8 cellular contexts compared by ENCODE assay signal in the genomic region with DNA sequence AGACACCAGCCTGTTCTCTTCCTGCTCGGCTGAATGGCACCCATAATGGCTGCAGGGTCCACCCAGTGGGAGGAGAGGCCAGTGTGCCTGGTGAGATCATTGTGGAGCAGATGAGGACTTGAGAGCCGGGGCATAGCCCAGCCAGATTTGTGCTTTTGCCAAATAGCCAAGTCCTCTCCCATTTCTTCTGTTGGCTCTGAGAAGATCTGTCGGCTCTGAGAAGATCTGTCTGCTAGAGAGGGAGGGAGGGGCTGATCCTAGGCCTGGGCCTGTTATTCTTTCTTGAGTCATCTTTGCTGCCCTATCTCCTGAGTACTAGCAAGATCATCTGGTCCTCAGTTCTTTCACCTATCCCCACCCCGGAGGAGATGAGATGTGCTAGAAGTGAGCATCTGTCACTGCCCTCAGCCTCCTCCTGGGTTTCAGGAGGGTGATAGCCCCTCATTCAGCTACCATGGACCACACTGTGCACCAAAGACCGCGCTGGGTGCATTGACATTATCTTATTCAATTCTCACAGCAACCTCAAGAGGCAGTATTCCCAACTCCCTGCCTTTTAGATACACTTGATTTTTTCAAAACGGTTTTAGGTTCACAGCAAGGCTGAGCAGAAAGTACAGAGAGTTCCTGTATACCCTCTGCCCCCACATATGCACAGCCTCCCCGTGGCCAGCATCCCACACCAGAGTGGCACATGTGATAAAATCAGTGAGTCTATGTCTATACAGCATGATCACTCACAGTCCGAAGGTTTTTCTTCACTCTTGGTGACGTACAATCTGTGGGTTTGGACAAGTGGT.
DNase-seq lines count a peak whose midpoint lies in the region; ATAC-seq and TF ChIP-seq lines count a peak whose summit lies in the region.

No MANE protein-coding gene starts in this region.

- H3K9me3 ChIP-seq in CD8-positive, alpha-beta T cell (ENCODE audit: low read length): no peaks in the 10 kb centered on the region
- H3K9me3 ChIP-seq in Karpas-422 (ENCODE audit: low read length) (no peaks in the 10 kb centered on the region), lower lobe of right lung (no peaks in the 10 kb centered on the region)

- peaks cover 4% of the 10 kb centered on the region for H3K4me1 Mint-ChIP-seq in CD8-positive, alpha-beta T cell (ENCODE audit: low read depth)

- in situ Hi-C loops in brain microvascular endothelial cell (cut with HindIII; ENCODE audit: low pct_ligation_motif_present, low sequenced_read_pairs): no loop called here

- peak; percentile 15 for TF ChIP-seq CTCF in CD8-positive, alpha-beta T cell (IDR thresholded peaks at IDR 0.05)
- peak; percentile 54 for TF ChIP-seq CTCF in brain microvascular endothelial cell (IDR thresholded peaks at IDR 0.05; ENCODE audit: low read depth, low read length, missing control alignments)
- peak; percentile 26 for TF ChIP-seq CTCF in lower lobe of right lung (IDR thresholded peaks at IDR 0.05)

- no peak overlapping the region for H3K27ac Mint-ChIP-seq in CD8-positive, alpha-beta T cell

- peaks cover 6% of the 10 kb centered on the region for H3K27me3 Mint-ChIP-seq in CD8-positive, alpha-beta T cell (ENCODE audit: low read depth)

- H4K20me1 ChIP-seq in Karpas-422 (ENCODE audit: insufficient read depth, low read depth, low read length): no peaks in the 10 kb centered on the region

- H2AFZ ChIP-seq in Karpas-422 (ENCODE audit: low read length): no peak overlapping the region

- H3K27ac ChIP-seq in CD8-positive, alpha-beta T cell (ENCODE audit: low read depth, low read length): no peak overlapping the region
- H3K27ac ChIP-seq in Karpas-422 (ENCODE audit: low read length) (no peak overlapping the region), brain microvascular endothelial cell (no peak overlapping the region), lower lobe of right lung (no peak overlapping the region)

- H3K4me2 ChIP-seq in Karpas-422 (ENCODE audit: low read depth, low read length, poor library complexity, severe bottlenecking): no peak overlapping the region

- no peaks in the 10 kb centered on the region for H3K36me3 Mint-ChIP-seq in CD8-positive, alpha-beta T cell

- no peak overlapping the region for H3K4me3 Mint-ChIP-seq in CD8-positive, alpha-beta T cell

- POLR2A ChIA-PET in CD8-positive, alpha-beta T cell (lab: Charles Lee): no interaction called here

- DNase-seq in CD8-positive, alpha-beta T cell: peak in 1 of 7 experiments; percentile 37
- peak; percentile 60 for DNase-seq in Karpas-422
- peak; percentile 19 for DNase-seq in brain microvascular endothelial cell
- DNase-seq in lower lobe of right lung: no peak
- no peak for DNase-seq in KG1 (lab: John Stamatoyannopoulos, UW)
- DNase-seq in NCI-H1048 (lab: John Stamatoyannopoulos, UW): no peak

- H3K9ac ChIP-seq in Karpas-422 (ENCODE audit: low read length): no peak overlapping the region

- H3K9me2 ChIP-seq in Karpas-422 (replicated peaks; ENCODE audit: insufficient read depth, low read length): no peaks in the 10 kb centered on the region

- no peaks in the 10 kb centered on the region for H3K79me2 ChIP-seq in Karpas-422 (ENCODE audit: low read length)

- H3K4me3 ChIP-seq in CD8-positive, alpha-beta T cell (ENCODE audit: low read depth, low read length): no peak overlapping the region
- H3K4me3 ChIP-seq in Karpas-422 (ENCODE audit: low read length): no peak overlapping the region
- H3K4me3 ChIP-seq in brain microvascular endothelial cell (ENCODE audit: low read depth, low read length): no peak overlapping the region
- H3K4me3 ChIP-seq in lower lobe of right lung: no peak overlapping the region

- intact Hi-C loops in CD8-positive, alpha-beta T cell (cut with DNase I, micrococcal nuclease): loop anchor here in 1 of 2 experiments (5.0 to 10.0 kb wide), 3 partner anchors 204 to 524 kb away; partner anchors contain the start of gene EHD3
- intact Hi-C loops in lower lobe of right lung (cut with DNase I): loop anchor here (10.0 kb wide), 1 partner anchor 544 kb away; no protein-coding TSS in a partner anchor

- H3K9me3 Mint-ChIP-seq in CD8-positive, alpha-beta T cell: no peaks in the 10 kb centered on the region

- H3K36me3 ChIP-seq in CD8-positive, alpha-beta T cell (ENCODE audit: insufficient read depth, low read length): no peaks in the 10 kb centered on the region
- H3K36me3 ChIP-seq in Karpas-422 (ENCODE audit: insufficient read depth, low read length): no peaks in the 10 kb centered on the region
- H3K36me3 ChIP-seq in brain microvascular endothelial cell (replicated peaks): no peaks in the 10 kb centered on the region
- H3K36me3 ChIP-seq in lower lobe of right lung: no peaks in the 10 kb centered on the region

- no peaks in the 10 kb centered on the region for H3K4me1 ChIP-seq in CD8-positive, alpha-beta T cell (ENCODE audit: insufficient read depth, low read length)
- no peaks in the 10 kb centered on the region for H3K4me1 ChIP-seq in Karpas-422 (ENCODE audit: low read length)
- peaks cover 5% of the 10 kb centered on the region for H3K4me1 ChIP-seq in lower lobe of right lung

- no peak for ATAC-seq in CD8-positive, alpha-beta T cell
- ATAC-seq in lower lobe of right lung (no peak), GM18861 (IDR thresholded peaks at IDR 0.05; ENCODE audit: unreplicated experiment) (no peak), esophagus mucosa (no peak)

- no peaks in the 10 kb centered on the region for H3K27me3 ChIP-seq in CD8-positive, alpha-beta T cell (ENCODE audit: insufficient read depth, low read length)
- no peaks in the 10 kb centered on the region for H3K27me3 ChIP-seq in Karpas-422 (ENCODE audit: low read length)
- H3K27me3 ChIP-seq in brain microvascular endothelial cell (replicated peaks): no peaks in the 10 kb centered on the region
- H3K27me3 ChIP-seq in lower lobe of right lung (ENCODE audit: low read depth): no peaks in the 10 kb centered on the region

- CTCF ChIA-PET in CD8-positive, alpha-beta T cell (lab: Charles Lee): interaction anchor here (0.6 to 16.7 kb wide), 19 partner anchors 16 to 625 kb away, joined by 3 to 542 read pairs (median 5); partner anchors contain the start of gene YPEL5

Comparison
In these comparisons a context has a peak if more than half of its experiments do, and no peak if none do; other contexts are left out.
1. DNase-seq: peak in Karpas-422 (single experiment) and brain microvascular endothelial cell (single experiment); none in lower lobe of right lung (single experiment), KG1 (single experiment) and NCI-H1048 (single experiment).
2. Peak in every context shown above with its lines, with median percentiles within 50 percentile points of each other: CTCF ChIP-seq.